Comparison of ENCODE assay signal across 24 cellular contexts in genomic region chr21:39142972-39143371, GRCh38. TPM values are rescaled to one million over a fixed set of nuclear protein-coding genes. Genes with fewer than 3 reads are reported as not detected.
A peak's percentile ranks its signal among the peaks of the same experiment; 100 is the strongest.
DNase-seq lines count a peak whose midpoint lies in the region; ATAC-seq, FAIRE-seq and TF ChIP-seq lines count a peak whose summit lies in the region.
"Had no signal": no experiment of that assay in that cellular context is flagged by ENCODE, and none has a peak within 500 bp of the region (broad histone marks: within the 10 kb centered on the region; RNA-seq: fewer than 3 reads in every experiment).

No MANE protein-coding gene starts in this region.

- no peak overlapping the region for H3K9ac ChIP-seq in BLaER1

- no peaks in the 10 kb centered on the region for H4K20me1 ChIP-seq in BLaER1

- ATAC-seq in foreskin keratinocyte, result peak; percentile 35
- no peak for ATAC-seq in mucosa of descending colon
- ATAC-seq: GM12878 had no signal

- DNase-seq in WERI-Rb-1, result peak; percentile 62
- DNase-seq in dermis blood vessel endothelial cell, result peak; percentile 21
- peak in 1 of 2 donors; percentile 22 for DNase-seq in foreskin keratinocyte
- DNase-seq in NCI-H446 treated with DMSO at 0.1 percent for 48 hours (lab: John Stamatoyannopoulos, UW), result no peak
- DNase-seq in mucosa of descending colon, result no peak
- DNase-seq in ACHN, result no peak
- DNase-seq in D721Med (ENCODE audit: insufficient read length, low spot score), result no peak
- DNase-seq: AML-193; BE2C; C1 segment of cervical spinal cord; Caco-2; CD4-positive, alpha-beta memory T cell; DMS 273 treated with DMSO at 0.1 percent for 48 hours; DMS79; EL; GDM1; H7; HCEC 1CT had no signal

- H3K27ac ChIP-seq in BLaER1 (no peak overlapping the region), WERI-Rb-1 (peak overlapping the region; percentile 38), foreskin keratinocyte (no peak overlapping the region)
- H3K27ac ChIP-seq: 22Rv1 had no signal

- H3K27me3 ChIP-seq in BLaER1 (no peaks in the 10 kb centered on the region), WERI-Rb-1 (ENCODE audit: insufficient read depth, low read depth, severe bottlenecking) (no peaks in the 10 kb centered on the region), foreskin keratinocyte (no peaks in the 10 kb centered on the region)
- H3K27me3 ChIP-seq: BE2C had no signal

- TF ChIP-seq CTCF in WERI-Rb-1 (IDR thresholded peaks at IDR 0.05; ENCODE audit: low read depth, low read length) (no peak), foreskin keratinocyte (conservative IDR thresholded peaks at IDR 0.05) (no peak), mucosa of descending colon (IDR thresholded peaks at IDR 0.05) (no peak), D721Med (IDR thresholded peaks at IDR 0.05; ENCODE audit: insufficient read depth, missing control alignments) (no peak)

- H3K4me1 ChIP-seq in BLaER1 (peaks cover 15% of the 10 kb centered on the region; the same call in 1 of the 2 replicates), foreskin keratinocyte (no peaks in the 10 kb centered on the region), mucosa of descending colon (ENCODE audit: low read depth) (no peaks in the 10 kb centered on the region)
- H3K4me1 ChIP-seq: BE2C, Caco-2 had no signal

- H3K4me3 ChIP-seq in BLaER1, result no peak overlapping the region
- no peak overlapping the region for H3K4me3 ChIP-seq in WERI-Rb-1 (ENCODE audit: low read depth, low read length)
- no peak overlapping the region for H3K4me3 ChIP-seq in mucosa of descending colon
- H3K4me3 ChIP-seq: GM12878 had no signal

- peak overlapping the region; percentile 19; the same call in 1 of the 2 replicates for H3K4me2 ChIP-seq in BLaER1

- H3K9me3 ChIP-seq in BLaER1 (peaks cover 9% of the 10 kb centered on the region), WERI-Rb-1 (ENCODE audit: severe bottlenecking) (no peaks in the 10 kb centered on the region), mucosa of descending colon (no peaks in the 10 kb centered on the region)
- H3K9me3 ChIP-seq: Caco-2 had no signal

- intact Hi-C loops in mucosa of descending colon (cut with DNase I, micrococcal nuclease), result loop anchor here in 1 of 2 donors (5.0 kb wide), 1 partner anchor 416 kb away; no protein-coding TSS in a partner anchor

- no peak for FAIRE-seq in D721Med (lab: Jason Lieb, UNC)
- FAIRE-seq: A204.1, GM12878, GM18507, H1 had no signal

- H3K36me3 ChIP-seq in BLaER1 (no peaks in the 10 kb centered on the region), WERI-Rb-1 (no peaks in the 10 kb centered on the region), mucosa of descending colon (ENCODE audit: low read depth) (no peaks in the 10 kb centered on the region)
- H3K36me3 ChIP-seq: BE2C had no signal

- in situ Hi-C loops in ACHN (cut with HindIII; ENCODE audit: low pct_ligation_motif_present, low pct_unique_long_range_greater_than_20kb, low sequenced_read_pairs), result no loop called here

RNA-seq across cellular contexts. Expression of gene PSMG1, which starts 40.3 kb away (rescaled TPM):
- total RNA-seq in dermis blood vessel endothelial cell, result 57.3 and 59.7 TPM in 2 replicates
- 105 and 113 TPM in 2 replicates for total RNA-seq in foreskin keratinocyte
- polyA plus RNA-seq in foreskin keratinocyte, result 129 and 149 TPM in 2 replicates
- total RNA-seq in mucosa of descending colon, result 10 to 100 TPM; 24.3 to 48.1 (median 36.2) TPM

Comparison
In these comparisons a context has a peak if more than half of its experiments do, and no peak if none do; other contexts are left out.
1. DNase-seq: peak in WERI-Rb-1 (single experiment) and dermis blood vessel endothelial cell (single experiment); none in NCI-H446 treated with DMSO at 0.1 percent for 48 hours (single experiment), mucosa of descending colon (0 of 3), ACHN (single experiment) and D721Med (single experiment).